In the genomic region with DNA sequence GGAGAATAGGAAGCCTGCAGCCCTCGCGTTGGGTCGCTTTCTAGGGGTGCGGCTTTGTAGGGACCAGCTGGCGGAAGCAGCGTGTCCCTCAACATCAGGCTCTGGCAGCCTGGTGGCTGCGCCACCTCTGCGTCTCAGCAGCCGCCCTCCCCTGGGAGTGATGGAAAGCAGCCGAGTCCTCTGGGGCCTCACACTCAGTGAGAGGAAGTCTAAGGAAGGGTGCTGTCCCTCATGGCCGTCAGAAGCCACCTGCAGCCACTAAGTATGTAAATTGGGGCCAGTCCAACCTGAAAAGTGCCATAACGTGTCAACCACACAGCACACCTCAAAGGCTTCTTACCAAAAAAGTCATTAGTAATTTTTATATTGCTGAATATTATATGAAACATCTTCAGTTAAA, we compare ENCODE assay signal across 13 cellular contexts.
A peak's percentile ranks its signal among the peaks of the same experiment; 100 is the strongest.
DNase-seq lines count a peak whose midpoint lies in the region; ATAC-seq and TF ChIP-seq lines count a peak whose summit lies in the region.
"Had no signal": no experiment of that assay in that cellular context is flagged by ENCODE, and none has a peak within 500 bp of the region (broad histone marks: within the 10 kb centered on the region; RNA-seq: fewer than 3 reads in every experiment).

No MANE protein-coding gene starts in this region.

- peak; percentile 40 to 57 for ATAC-seq in CD4-positive, CD25-positive, alpha-beta regulatory T cell (ENCODE audit: low read depth in 2 of 2)
- ATAC-seq in GM18873 (IDR thresholded peaks at IDR 0.05; ENCODE audit: low FRiP score, unreplicated experiment) (peak; percentile 66), HG02623 (IDR thresholded peaks at IDR 0.05; ENCODE audit: unreplicated experiment) (peak; percentile 79)
- ATAC-seq: lower lobe of right lung had no signal

- no peaks in the 10 kb centered on the region for H3K9me3 ChIP-seq in CD4-positive, CD25-positive, alpha-beta regulatory T cell (ENCODE audit: control insufficient read depth in 2 of 2, low read length in 2 of 2)
- no peaks in the 10 kb centered on the region for H3K9me3 ChIP-seq in prostate gland
- H3K9me3 ChIP-seq: adrenal gland, lower lobe of right lung had no signal

- no peaks in the 10 kb centered on the region for H3K9me3 Mint-ChIP-seq in CD4-positive, CD25-positive, alpha-beta regulatory T cell
- no peaks in the 10 kb centered on the region for H3K9me3 Mint-ChIP-seq in IgD-negative memory B cell
- H3K9me3 Mint-ChIP-seq: T-helper 1 cell treated with Interleukin-12 subunit alpha and Interleukin-12 subunit beta and Interleukin-4 antibody, amounts not matched to agents 30 μg/mL and 1 μg/mL, for 36 hours had no signal

- H3K27ac ChIP-seq in CD4-positive, CD25-positive, alpha-beta regulatory T cell (ENCODE audit: insufficient read depth, low read length, poor library complexity, severe bottlenecking), result peak overlapping the region; percentile 8
- H3K27ac ChIP-seq in prostate gland, result no peak overlapping the region
- H3K27ac ChIP-seq: adrenal gland, lower lobe of right lung had no signal

- H3K27me3 Mint-ChIP-seq in CD4-positive, CD25-positive, alpha-beta regulatory T cell, result no peaks in the 10 kb centered on the region
- H3K27me3 Mint-ChIP-seq in IgD-negative memory B cell, result peaks cover 1% of the 10 kb centered on the region

- no peak for TF ChIP-seq POLR2A in prostate gland (IDR thresholded peaks at IDR 0.05)

- H3K4me3 ChIP-seq in CD4-positive, CD25-positive, alpha-beta regulatory T cell (ENCODE audit: low read depth, low read length), result no peak overlapping the region
- H3K4me3 ChIP-seq in prostate gland, result no peak overlapping the region
- H3K4me3 ChIP-seq: adrenal gland, lower lobe of right lung had no signal

- 96% methylated on average over 12 of the region's 12 CpGs for WGBS in prostate gland

- no peaks in the 10 kb centered on the region for H3K27me3 ChIP-seq in CD4-positive, CD25-positive, alpha-beta regulatory T cell (ENCODE audit: control insufficient read depth, insufficient read depth, low read length)
- no peaks in the 10 kb centered on the region for H3K27me3 ChIP-seq in prostate gland (replicated peaks; ENCODE audit: insufficient read depth)
- H3K27me3 ChIP-seq: adrenal gland had no signal

- H3K36me3 Mint-ChIP-seq in CD4-positive, CD25-positive, alpha-beta regulatory T cell, result peaks cover 8% of the 10 kb centered on the region
- H3K36me3 Mint-ChIP-seq in IgD-negative memory B cell, result peaks cover 2% of the 10 kb centered on the region

- peaks cover 13% of the 10 kb centered on the region for H3K4me1 ChIP-seq in CD4-positive, CD25-positive, alpha-beta regulatory T cell (ENCODE audit: control insufficient read depth, insufficient read depth, low read length, poor library complexity, severe bottlenecking)
- peaks cover 6% of the 10 kb centered on the region for H3K4me1 ChIP-seq in prostate gland (replicated peaks)

- in situ Hi-C loops in KBM-7 (cut with MboI; ENCODE audit: low pct_unique_long_range_greater_than_20kb, low sequenced_read_pairs), result no loop called here

- intact Hi-C loops in prostate gland (cut with DNase I), result no loop called here

- H3K36me3 ChIP-seq in CD4-positive, CD25-positive, alpha-beta regulatory T cell (ENCODE audit: control insufficient read depth, insufficient read depth, low read length), result no peaks in the 10 kb centered on the region
- H3K36me3 ChIP-seq in prostate gland, result no peaks in the 10 kb centered on the region
- H3K36me3 ChIP-seq: adrenal gland had no signal

- no peak for TF ChIP-seq CTCF in prostate gland (IDR thresholded peaks at IDR 0.05)

- peaks cover 0 to 17% (median 11%) of the 10 kb centered on the region in 4 donors for H3K4me1 Mint-ChIP-seq in CD4-positive, CD25-positive, alpha-beta regulatory T cell
- H3K4me1 Mint-ChIP-seq in IgD-negative memory B cell, result peaks cover 9 to 15% (median 11%) of the 10 kb centered on the region in 3 donors

- peak overlapping the region; percentile 55 to 77 (median 65) for H3K27ac Mint-ChIP-seq in CD4-positive, CD25-positive, alpha-beta regulatory T cell
- H3K27ac Mint-ChIP-seq in IgD-negative memory B cell, result peak overlapping the region in 2 of 3 donors; percentile 59 to 85
- H3K27ac Mint-ChIP-seq: T-helper 1 cell treated with Interleukin-12 subunit alpha and Interleukin-12 subunit beta and Interleukin-4 antibody, amounts not matched to agents 30 μg/mL and 1 μg/mL, for 36 hours had no signal

- no peak overlapping the region for H3K4me3 Mint-ChIP-seq in CD4-positive, CD25-positive, alpha-beta regulatory T cell
- H3K4me3 Mint-ChIP-seq in IgD-negative memory B cell, result peak overlapping the region in 1 of 4 donors; percentile 76
- H3K4me3 Mint-ChIP-seq: T-helper 1 cell treated with Interleukin-12 subunit alpha and Interleukin-12 subunit beta and Interleukin-4 antibody, amounts not matched to agents 30 μg/mL and 1 μg/mL, for 36 hours had no signal

- DNase-seq in CD4-positive, CD25-positive, alpha-beta regulatory T cell, result peak in 1 of 3 donors; percentile 25
- DNase-seq in KBM-7 (no peak), prostate gland (ENCODE audit: low spot score) (no peak), dermis blood vessel endothelial cell (no peak)
- no peak for DNase-seq in effector CD8-positive, alpha-beta T cell (lab: John Stamatoyannopoulos, UW)
- DNase-seq: C1 segment of cervical spinal cord, lower lobe of right lung, NCI-H226 had no signal
